In genomic region chr5:208449-209114, GRCh38 we compare ENCODE assay signal across 1 cellular context.
TF ChIP-seq lines count a peak whose summit lies in the region.

No MANE protein-coding gene starts in this region.

TF ChIP-seq in WTC11, 78 proteins besides CTCF, POLR2A, EP300 and RAD21 (continued from another document):
- TF ChIP-seq ZBTB43 (CRISPR knock-in tag; IDR thresholded peaks at IDR 0.05) (no peak), ATF3 (CRISPR knock-in tag; conservative IDR thresholded peaks at IDR 0.05) (no peak), RELA (CRISPR knock-in tag; IDR thresholded peaks at IDR 0.05; ENCODE audit: borderline replicate concordance) (no peak), SP1 (CRISPR knock-in tag; conservative IDR thresholded peaks at IDR 0.05) (no peak), GTF2I (CRISPR knock-in tag; conservative IDR thresholded peaks at IDR 0.05) (no peak), ESRRA (CRISPR knock-in tag; IDR thresholded peaks at IDR 0.05; ENCODE audit: borderline replicate concordance) (no peak), NFE2L1 (CRISPR knock-in tag; IDR thresholded peaks at IDR 0.05) (no peak), NFATC4 (CRISPR knock-in tag; IDR thresholded peaks at IDR 0.05) (no peak), SOX15 (CRISPR knock-in tag; IDR thresholded peaks at IDR 0.05) (no peak), SMAD4 (CRISPR knock-in tag; IDR thresholded peaks at IDR 0.05) (no peak), ZNF281 (CRISPR knock-in tag; IDR thresholded peaks at IDR 0.05) (no peak), ZNF396 (CRISPR knock-in tag; IDR thresholded peaks at IDR 0.05; ENCODE audit: borderline replicate concordance) (no peak), FOXP1 (CRISPR knock-in tag; IDR thresholded peaks at IDR 0.05; ENCODE audit: borderline replicate concordance) (no peak)
- TF ChIP-seq, protein P1, sequence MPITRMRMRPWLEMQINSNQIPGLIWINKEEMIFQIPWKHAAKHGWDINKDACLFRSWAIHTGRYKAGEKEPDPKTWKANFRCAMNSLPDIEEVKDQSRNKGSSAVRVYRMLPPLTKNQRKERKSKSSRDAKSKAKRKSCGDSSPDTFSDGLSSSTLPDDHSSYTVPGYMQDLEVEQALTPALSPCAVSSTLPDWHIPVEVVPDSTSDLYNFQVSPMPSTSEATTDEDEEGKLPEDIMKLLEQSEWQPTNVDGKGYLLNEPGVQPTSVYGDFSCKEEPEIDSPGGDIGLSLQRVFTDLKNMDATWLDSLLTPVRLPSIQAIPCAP (CRISPR knock-in tag; IDR thresholded peaks at IDR 0.05), result no peak
TF ChIP-seq in WTC11: peak in this region for 0.
